ENCODE assay signal across 1 cellular context in genomic region chr16:30949655-30950515, GRCh38.
TF ChIP-seq lines count a peak whose summit lies in the region.

No MANE protein-coding gene starts in this region.

TF ChIP-seq in K562, 482 proteins besides CTCF, POLR2A, EP300 and RAD21 (continued from another document and continues in another):
- no peak for TF ChIP-seq STAT6 (CRISPR knock-in tag; IDR thresholded peaks at IDR 0.05)
- TF ChIP-seq NR0B1 (IDR thresholded peaks at IDR 0.05; ENCODE audit: partially characterized antibody), result no peak
- TF ChIP-seq TSC22D4 (tag; IDR thresholded peaks at IDR 0.05), result no peak
- no peak for TF ChIP-seq NFIX (CRISPR knock-in tag; IDR thresholded peaks at IDR 0.05; ENCODE audit: low read depth)
- peak; percentile 57 for TF ChIP-seq CXXC5 (CRISPR knock-in tag; IDR thresholded peaks at IDR 0.05)
- TF ChIP-seq MAZ (CRISPR knock-in tag; conservative IDR thresholded peaks at IDR 0.05 in 1 of 2, IDR thresholded peaks at IDR 0.05 in 1 of 2), result peak; percentile 83 to 87
- no peak for TF ChIP-seq TFE3 (CRISPR knock-in tag; IDR thresholded peaks at IDR 0.05)
- no peak for TF ChIP-seq SP2 (IDR thresholded peaks at IDR 0.05; ENCODE audit: extremely low read depth, low read depth, low read length, poor library complexity, severe bottlenecking)
- no peak for TF ChIP-seq TSHZ1 (CRISPR knock-in tag; IDR thresholded peaks at IDR 0.05)
- peak; percentile 29; the same call in 1 of the 2 replicates for TF ChIP-seq ILF3 (IDR thresholded peaks at IDR 0.05; ENCODE audit: borderline replicate concordance)
- TF ChIP-seq MXI1 (IDR thresholded peaks at IDR 0.05; ENCODE audit: low read depth, low read length), result no peak
- no peak for TF ChIP-seq ZNF354B (CRISPR knock-in tag; IDR thresholded peaks at IDR 0.05)
- TF ChIP-seq RREB1 (CRISPR knock-in tag; IDR thresholded peaks at IDR 0.05), result peak; percentile 75
- TF ChIP-seq ZNF778 (CRISPR knock-in tag; IDR thresholded peaks at IDR 0.05), result no peak
- no peak for TF ChIP-seq NFATC3 (IDR thresholded peaks at IDR 0.05)
- TF ChIP-seq HNRNPH1 (optimal IDR thresholded peaks at IDR 0.05; ENCODE audit: low read depth, low read length), result no peak
- TF ChIP-seq JUND (IDR thresholded peaks at IDR 0.05; ENCODE audit: borderline replicate concordance, low read depth, low read length), result peak; percentile 74; the same call in 1 of the 2 replicates
- TF ChIP-seq JUND (tag; IDR thresholded peaks at IDR 0.05; ENCODE audit: borderline replicate concordance, low read depth, low read length), result peak; percentile 74; the same call in 2 of the 3 replicates
- peak; percentile 88 for TF ChIP-seq PML (IDR thresholded peaks at IDR 0.05; ENCODE audit: low read length)
- TF ChIP-seq GATAD2A (IDR thresholded peaks at IDR 0.05), result peak; percentile 95
- no peak for TF ChIP-seq HNRNPLL (IDR thresholded peaks at IDR 0.05; ENCODE audit: low read depth, low read length, poor library complexity, severe bottlenecking)
- no peak for TF ChIP-seq CAMTA2 (CRISPR knock-in tag; conservative IDR thresholded peaks at IDR 0.05)
- no peak for TF ChIP-seq ZNF551 (CRISPR knock-in tag; IDR thresholded peaks at IDR 0.05)
- TF ChIP-seq RNF219 (CRISPR knock-in tag; IDR thresholded peaks at IDR 0.05), result no peak
- no peak for TF ChIP-seq PTBP1 (IDR thresholded peaks at IDR 0.05; ENCODE audit: low read depth, low read length)
- TF ChIP-seq ELK1 (CRISPR knock-in tag; IDR thresholded peaks at IDR 0.05), result no peak
- peak; percentile 88 for TF ChIP-seq HMGN3 (IDR thresholded peaks at IDR 0.05; ENCODE audit: borderline replicate concordance, extremely low read depth, insufficient read length, low read depth, low read length)
- peak in 1 of 2 experiments; percentile 77; a peak in 1 of 4 replicates for TF ChIP-seq TBL1XR1 (IDR thresholded peaks at IDR 0.05; ENCODE audit: low read length in 2 of 2)
